28 cellular contexts compared by ENCODE assay signal in genomic region chr13:61383101-61383500, GRCh38. TPM values are rescaled to one million over a fixed set of nuclear protein-coding genes. Genes with fewer than 3 reads are reported as not detected.
A peak's percentile ranks its signal among the peaks of the same experiment; 100 is the strongest.
DNase-seq lines count a peak whose midpoint lies in the region; FAIRE-seq and TF ChIP-seq lines count a peak whose summit lies in the region.
"Had no signal": no experiment of that assay in that cellular context is flagged by ENCODE, and none has a peak within 500 bp of the region (broad histone marks: within the 10 kb centered on the region; RNA-seq: fewer than 3 reads in every experiment).

No MANE protein-coding gene starts in this region.

- no peaks in the 10 kb centered on the region for H3K9me3 ChIP-seq in testis
- H3K9me3 ChIP-seq: BE2C, BLaER1 had no signal

- intact Hi-C loops in testis (cut with DNase I; ENCODE audit: low total_unique reads), result no loop called here

- DNase-seq in bronchial epithelial cell (ENCODE audit: low read depth), result peak; percentile 35
- DNase-seq in epithelial cell of proximal tubule (ENCODE audit: low read depth), result peak; percentile 56
- peak; percentile 37 for DNase-seq in kidney tubule cell (ENCODE audit: low spot score)
- DNase-seq in renal cortical epithelial cell (ENCODE audit: low read depth), result peak; percentile 80
- DNase-seq in stimulated activated CD4-positive, alpha-beta T cell treated with anti-CD3 and anti-CD28 coated beads, Interleukin-15, amount 100 ng/mL, for 24 hours, result no peak
- DNase-seq in DMS79 treated with DMSO at 0.1 percent for 48 hours (lab: John Stamatoyannopoulos, UW), result no peak
- DNase-seq in activated CD4-positive, alpha-beta T cell treated with anti-CD3 and anti-CD28 coated beads for 1 hour, result no peak
- no peak for DNase-seq in testis
- DNase-seq: 8988T; ACHN; BE2C; C1 segment of cervical spinal cord; CD4-positive, alpha-beta memory T cell; CD4-positive, CD25-positive, alpha-beta regulatory T cell; CD8-positive, alpha-beta memory T cell; COR-L47; DMS 273 treated with DMSO at 0.1 percent for 48 hours; DMS153; DMS53; DMS79; GF-D8 had no signal

- TF ChIP-seq CTCF in bronchial epithelial cell (IDR thresholded peaks at IDR 0.05; ENCODE audit: insufficient read depth, low read length, severe bottlenecking) (no peak), epithelial cell of proximal tubule (conservative IDR thresholded peaks at IDR 0.05; ENCODE audit: low read depth, low read length) (no peak), testis (IDR thresholded peaks at IDR 0.05) (no peak)

- whole genome bisulfite sequencing in testis, 2 donors, result 86 to 89% methylated on average over 2 of the region's 2 CpGs

- FAIRE-seq in bronchial epithelial cell (lab: Jason Lieb, UNC), result no peak
- FAIRE-seq: A204.1, G401.6, GM12891, GM19239 had no signal

- H3K4me3 ChIP-seq in bronchial epithelial cell (ENCODE audit: low read depth, low read length) (no peak overlapping the region), epithelial cell of proximal tubule (ENCODE audit: low read depth, low read length) (no peak overlapping the region), testis (no peak overlapping the region)
- H3K4me3 ChIP-seq: BLaER1 had no signal

- H3K27ac ChIP-seq in testis, result no peak overlapping the region
- H3K27ac ChIP-seq: BLaER1 had no signal

- H3K4me1 ChIP-seq in testis, result no peaks in the 10 kb centered on the region
- H3K4me1 ChIP-seq: BLaER1 had no signal

- H3K27me3 ChIP-seq in bronchial epithelial cell (ENCODE audit: control insufficient read depth, insufficient read depth, low read length) (peaks cover 2% of the 10 kb centered on the region), testis (no peaks in the 10 kb centered on the region)
- H3K27me3 ChIP-seq: BE2C, BLaER1 had no signal

- TF ChIP-seq POLR2A in testis (IDR thresholded peaks at IDR 0.05), result no peak

- no peaks in the 10 kb centered on the region for H3K36me3 ChIP-seq in bronchial epithelial cell (ENCODE audit: control insufficient read depth, insufficient read depth, low read length)
- no peaks in the 10 kb centered on the region for H3K36me3 ChIP-seq in testis (ENCODE audit: low read depth, missing control alignments)
- H3K36me3 ChIP-seq: BE2C, BLaER1 had no signal

RNA-seq across cellular contexts. Expression of gene PCDH20, which starts 32.5 kb away (rescaled TPM):
- total RNA-seq in bronchial epithelial cell (0.26 and 0.38 TPM in 2 replicates), epithelial cell of proximal tubule (1.4 and 1.5 TPM in 2 replicates), renal cortical epithelial cell (19.1 and 46.4 TPM in 2 replicates), testis (under 1 TPM; 0.39 to 0.56 TPM)
- polyA plus RNA-seq in testis (ENCODE audit: insufficient read depth, low read depth, low replicate concordance), result 0.88 TPM
- total RNA-seq: CD4-positive, alpha-beta memory T cell; CD4-positive, CD25-positive, alpha-beta regulatory T cell; CD8-positive, alpha-beta memory T cell had no signal
- polyA plus RNA-seq: AG04450; CD14-positive monocyte; CD4-positive, alpha-beta memory T cell; CD8-positive, alpha-beta memory T cell had no signal

Comparison
In these comparisons a context has a peak if more than half of its experiments do, and no peak if none do; other contexts are left out.
1. DNase-seq: peak in bronchial epithelial cell (single experiment), epithelial cell of proximal tubule (single experiment), kidney tubule cell (single experiment) and renal cortical epithelial cell (single experiment); none in stimulated activated CD4-positive, alpha-beta T cell treated with anti-CD3 and anti-CD28 coated beads, Interleukin-15, amount 100 ng/mL, for 24 hours (single experiment), DMS79 treated with DMSO at 0.1 percent for 48 hours (single experiment), activated CD4-positive, alpha-beta T cell treated with anti-CD3 and anti-CD28 coated beads for 1 hour (single experiment) and testis (single experiment).